ENCODE assay signal across 20 cellular contexts in genomic region chr21:44349416-44349846, GRCh38. TPM values are rescaled to one million over a fixed set of nuclear protein-coding genes. Genes with fewer than 3 reads are reported as not detected.
DNase-seq lines count a peak whose midpoint lies in the region; ATAC-seq and TF ChIP-seq lines count a peak whose summit lies in the region.
"Had no signal": no experiment of that assay in that cellular context is flagged by ENCODE, and none has a peak within 500 bp of the region (broad histone marks: within the 10 kb centered on the region; RNA-seq: fewer than 3 reads in every experiment).

No MANE protein-coding gene starts in this region.

- H4K5ac ChIP-seq in mesendoderm (ENCODE audit: low read length): no peak overlapping the region

- H3K4ac ChIP-seq in mesendoderm (ENCODE audit: low read depth, low read length): no peak overlapping the region

- no peaks in the 10 kb centered on the region for H3K9me3 ChIP-seq in BLaER1
- H3K9me3 ChIP-seq in CD8-positive, alpha-beta T cell (ENCODE audit: low read length): no peaks in the 10 kb centered on the region
- H3K9me3 ChIP-seq: Caco-2 had no signal

- H3K27me3 Mint-ChIP-seq in CD8-positive, alpha-beta T cell (ENCODE audit: low read depth): peaks cover 2% of the 10 kb centered on the region

- CTCF ChIA-PET in CD8-positive, alpha-beta T cell (lab: Charles Lee): no interaction called here

- no peak overlapping the region for H3K4me3 ChIP-seq in BLaER1
- no peak overlapping the region for H3K4me3 ChIP-seq in CD8-positive, alpha-beta T cell (ENCODE audit: low read depth, low read length)
- no peak overlapping the region for H3K4me3 ChIP-seq in mesendoderm (ENCODE audit: low read length)
- H3K4me3 ChIP-seq: GM23248, K562, PC-9 had no signal

- no peaks in the 10 kb centered on the region for H3K79me1 ChIP-seq in mesendoderm (ENCODE audit: low read length)

- H3K36me3 ChIP-seq in BLaER1 (no peaks in the 10 kb centered on the region), mesendoderm (ENCODE audit: control insufficient read depth, insufficient read depth, low read length) (no peaks in the 10 kb centered on the region)
- H3K36me3 ChIP-seq in CD8-positive, alpha-beta T cell (ENCODE audit: insufficient read depth, low read length): no peaks in the 10 kb centered on the region

- no peak overlapping the region for H3K18ac ChIP-seq in mesendoderm (ENCODE audit: low read length)

- WGBS in mesendoderm (ENCODE audit: extremely low coverage, insufficient coverage, low lambda C conversion rate): no CpG with 5 or more reads among the region's 12 CpGs

- POLR2A ChIA-PET in CD8-positive, alpha-beta T cell (lab: Charles Lee): no interaction called here

- H2BK5ac ChIP-seq in mesendoderm (ENCODE audit: low read length): no peak overlapping the region

- no peak overlapping the region for H2BK15ac ChIP-seq in mesendoderm (replicated peaks; ENCODE audit: low read depth)

- DNase-seq in CD8-positive, alpha-beta T cell: no peak
- no peak for DNase-seq in mesendoderm
- DNase-seq in kidney glomerular epithelial cell (lab: John Stamatoyannopoulos, UW): no peak
- DNase-seq: Caco-2; CD4-positive, CD25-positive, alpha-beta regulatory T cell; GM23248; MV-4-11; NCI-H187; NCI-H2107; NCI-H2227 treated with DMSO at 0.1 percent for 48 hours; NCI-H510A treated with DMSO at 0.1 percent for 48 hours; NCI-H774; PC-9 had no signal

- no peak overlapping the region for H4K8ac ChIP-seq in mesendoderm (ENCODE audit: low read depth, low read length)

- no peak overlapping the region for H2BK120ac ChIP-seq in mesendoderm (ENCODE audit: low read depth, low read length)

- no peak overlapping the region for H2AK5ac ChIP-seq in mesendoderm (ENCODE audit: low read length)

- no peak for ATAC-seq in CD8-positive, alpha-beta T cell
- no peak for ATAC-seq in HG03025 (IDR thresholded peaks at IDR 0.05; ENCODE audit: low FRiP score, unreplicated experiment)
- no peak for ATAC-seq in GM21529 (IDR thresholded peaks at IDR 0.05; ENCODE audit: unreplicated experiment)
- ATAC-seq in GM19452 (IDR thresholded peaks at IDR 0.05; ENCODE audit: unreplicated experiment): no peak

- H3K4me3 Mint-ChIP-seq in CD8-positive, alpha-beta T cell: peak overlapping the region; percentile 11

- H4K20me1 ChIP-seq in BLaER1: no peaks in the 10 kb centered on the region

- peak overlapping the region; percentile 73 for H3K56ac ChIP-seq in mesendoderm (ENCODE audit: low read length)

- no peak for TF ChIP-seq CTCF in CD8-positive, alpha-beta T cell (IDR thresholded peaks at IDR 0.05)

- H3K36me3 Mint-ChIP-seq in CD8-positive, alpha-beta T cell: no peaks in the 10 kb centered on the region
- H3K36me3 Mint-ChIP-seq: CD4-positive, CD25-positive, alpha-beta regulatory T cell had no signal

- H3K4me2 ChIP-seq in BLaER1 (no peak overlapping the region), mesendoderm (ENCODE audit: low read length) (no peak overlapping the region)
- H3K4me2 ChIP-seq: PC-9 had no signal

- 0 out of 2 replicates have a peak overlapping the region, but pooled peaks have one; percentile 30 for H3K27ac ChIP-seq in BLaER1
- no peak overlapping the region for H3K27ac ChIP-seq in CD8-positive, alpha-beta T cell (ENCODE audit: low read depth, low read length)
- H3K27ac ChIP-seq in angular gyrus (ENCODE audit: low read depth, low read length): peak overlapping the region; percentile 46
- H3K27ac ChIP-seq in mesendoderm (ENCODE audit: low read depth, low read length): no peak overlapping the region
- H3K27ac ChIP-seq: GM23248, PC-9, RWPE1 had no signal

- no peak overlapping the region for H3K27ac Mint-ChIP-seq in CD8-positive, alpha-beta T cell
- H3K27ac Mint-ChIP-seq: CD4-positive, CD25-positive, alpha-beta regulatory T cell had no signal

- H3K4me1 ChIP-seq in BLaER1 (peaks cover 83% of the 10 kb centered on the region), mesendoderm (ENCODE audit: control insufficient read depth, low read depth, low read length) (peaks cover 6% of the 10 kb centered on the region)
- peaks cover 35% of the 10 kb centered on the region for H3K4me1 ChIP-seq in CD8-positive, alpha-beta T cell (ENCODE audit: insufficient read depth, low read length)

- intact Hi-C loops in CD8-positive, alpha-beta T cell (cut with DNase I, micrococcal nuclease): no loop called here

- H3K9ac ChIP-seq in BLaER1 (no peak overlapping the region), mesendoderm (ENCODE audit: low read length) (no peak overlapping the region)
- H3K9ac ChIP-seq: GM23248 had no signal

- H3K27me3 ChIP-seq in BLaER1 (no peaks in the 10 kb centered on the region), mesendoderm (ENCODE audit: insufficient read depth, low read length, poor library complexity) (no peaks in the 10 kb centered on the region)
- no peaks in the 10 kb centered on the region for H3K27me3 ChIP-seq in CD8-positive, alpha-beta T cell (ENCODE audit: insufficient read depth, low read length)

- peaks cover 25% of the 10 kb centered on the region for H3K4me1 Mint-ChIP-seq in CD8-positive, alpha-beta T cell (ENCODE audit: low read depth)

- H3K9me3 Mint-ChIP-seq in CD8-positive, alpha-beta T cell: no peaks in the 10 kb centered on the region

- no peak overlapping the region for H3K23ac ChIP-seq in mesendoderm (ENCODE audit: low read length)

- H3K79me2 ChIP-seq in mesendoderm (ENCODE audit: control insufficient read depth, insufficient read depth, low read length): no peaks in the 10 kb centered on the region

RNA-seq across cellular contexts. Expression of gene TRPM2, which starts 4.0 kb away (rescaled TPM):
- 1 to 10 TPM; 1.2 to 2.0 TPM for total RNA-seq in CD8-positive, alpha-beta T cell
- polyA plus RNA-seq in mesendoderm (2013, experiment 1 of 2): 0.66 TPM
- 0.87 TPM for polyA plus RNA-seq in mesendoderm (2013, experiment 2 of 2)
- total RNA-seq: PC-9 had no signal
- polyA plus RNA-seq: GM23248 had no signal

RNA-seq across cellular contexts. Expression of gene CFAP410, which starts 10.2 kb away (rescaled TPM):
- total RNA-seq in CD8-positive, alpha-beta T cell: 10 to 100 TPM; 69.7 to 70.5 TPM
- 10.7 TPM for polyA plus RNA-seq in mesendoderm (2013, experiment 1 of 2)
- polyA plus RNA-seq in mesendoderm (2013, experiment 2 of 2): 10.9 TPM

RNA-seq across cellular contexts. Expression of gene PFKL, which starts 49.6 kb away (rescaled TPM):
- 10 to 100 TPM; 85.1 to 87.8 TPM for total RNA-seq in CD8-positive, alpha-beta T cell
- polyA plus RNA-seq in mesendoderm (2013, experiment 1 of 2): 41.1 TPM
- polyA plus RNA-seq in mesendoderm (2013, experiment 2 of 2): 42.3 TPM

Comparison
In these comparisons a context has a peak if more than half of its experiments do, and no peak if none do; other contexts are left out.
1. H3K27ac ChIP-seq: peak in BLaER1 (single experiment) and angular gyrus (single experiment); none in CD8-positive, alpha-beta T cell (single experiment) and mesendoderm (single experiment).